ENCODE assay signal across 10 cellular contexts in genomic region chr11:126366064-126366822, GRCh38. TPM values are rescaled to one million over a fixed set of nuclear protein-coding genes. Genes with fewer than 3 reads are reported as not detected.
DNase-seq lines count a peak whose midpoint lies in the region; ATAC-seq and TF ChIP-seq lines count a peak whose summit lies in the region.
"Had no signal": no experiment of that assay in that cellular context is flagged by ENCODE, and none has a peak within 500 bp of the region (broad histone marks: within the 10 kb centered on the region; RNA-seq: fewer than 3 reads in every experiment).

No MANE protein-coding gene starts in this region.

- TF ChIP-seq POLR2A in esophagus squamous epithelium (IDR thresholded peaks at IDR 0.05), result no peak
- TF ChIP-seq POLR2A in upper lobe of left lung (IDR thresholded peaks at IDR 0.05), result no peak
- TF ChIP-seq POLR2A in gastrocnemius medialis (IDR thresholded peaks at IDR 0.05), result no peak

- ATAC-seq in natural killer cell, result peak in 1 of 3 donors; percentile 27
- ATAC-seq in upper lobe of left lung (ENCODE audit: low FRiP score in 2 of 2), result peak; percentile 5 to 17
- no peak for ATAC-seq in HG03025 (IDR thresholded peaks at IDR 0.05; ENCODE audit: low FRiP score, unreplicated experiment)
- ATAC-seq in gastrocnemius medialis, result no peak

- in situ Hi-C loops in gastrocnemius medialis (cut with MboI; ENCODE audit: low sequenced_read_pairs in 4 of 4), result no loop called here

- no peaks in the 10 kb centered on the region for H3K27me3 ChIP-seq in esophagus squamous epithelium
- no peaks in the 10 kb centered on the region for H3K27me3 ChIP-seq in upper lobe of left lung
- no peaks in the 10 kb centered on the region for H3K27me3 ChIP-seq in gastrocnemius medialis

- H3K9me3 ChIP-seq in esophagus squamous epithelium (no peaks in the 10 kb centered on the region), upper lobe of left lung (no peaks in the 10 kb centered on the region), gastrocnemius medialis (no peaks in the 10 kb centered on the region)

- H3K4me1 ChIP-seq in esophagus squamous epithelium (peaks cover 9 to 60% (median 19%) of the 10 kb centered on the region in 3 donors), upper lobe of left lung (peaks cover 12 to 37% (median 25%) of the 10 kb centered on the region in 4 donors), gastrocnemius medialis (peaks cover 0 to 3% of the 10 kb centered on the region in 2 donors)

- 36 to 51% methylated on average over 7 of the region's 19 CpGs for WGBS in esophagus squamous epithelium, 2 donors
- 50 to 52% methylated on average over 17 to 18 of the region's 19 CpGs for WGBS in upper lobe of left lung, 2 donors

- TF ChIP-seq CTCF in esophagus squamous epithelium (IDR thresholded peaks at IDR 0.05), result no peak
- TF ChIP-seq CTCF in natural killer cell (IDR thresholded peaks at IDR 0.05), result no peak
- TF ChIP-seq CTCF in upper lobe of left lung (IDR thresholded peaks at IDR 0.05), result no peak
- no peak for TF ChIP-seq CTCF in gastrocnemius medialis (IDR thresholded peaks at IDR 0.05 in 4 of 5, conservative IDR thresholded peaks at IDR 0.05 in 1 of 5)

- H3K4me1 Mint-ChIP-seq in activated naive CD4-positive, alpha-beta T cell treated with anti-CD3 and anti-CD28 coated beads, Interleukin-2, amount 50 U/mL, for 24 hours, result no peaks in the 10 kb centered on the region
- peaks cover 31 to 52% of the 10 kb centered on the region in 2 donors for H3K4me1 Mint-ChIP-seq in natural killer cell

- peak overlapping the region in 1 of 4 donors; percentile 22 for H3K4me3 ChIP-seq in esophagus squamous epithelium
- H3K4me3 ChIP-seq in upper lobe of left lung, result no peak overlapping the region
- no peak overlapping the region for H3K4me3 ChIP-seq in gastrocnemius medialis

- no peaks in the 10 kb centered on the region for H3K36me3 Mint-ChIP-seq in activated naive CD4-positive, alpha-beta T cell treated with anti-CD3 and anti-CD28 coated beads, Interleukin-2, amount 50 U/mL, for 24 hours
- H3K36me3 Mint-ChIP-seq in natural killer cell, result no peaks in the 10 kb centered on the region

- H3K4me3 Mint-ChIP-seq in activated naive CD4-positive, alpha-beta T cell treated with anti-CD3 and anti-CD28 coated beads, Interleukin-2, amount 50 U/mL, for 24 hours, result peak overlapping the region; percentile 7
- H3K4me3 Mint-ChIP-seq in natural killer cell, result peak overlapping the region; percentile 65

- H3K9me3 Mint-ChIP-seq in activated naive CD4-positive, alpha-beta T cell treated with anti-CD3 and anti-CD28 coated beads, Interleukin-2, amount 50 U/mL, for 24 hours, result no peaks in the 10 kb centered on the region
- H3K9me3 Mint-ChIP-seq in natural killer cell, result no peaks in the 10 kb centered on the region

- intact Hi-C loops in esophagus squamous epithelium (cut with DNase I) (no loop called here), natural killer cell (cut with micrococcal nuclease) (no loop called here), gastrocnemius medialis (cut with DNase I; ENCODE audit: low total_unique reads) (no loop called here)

- no peaks in the 10 kb centered on the region for H3K27me3 Mint-ChIP-seq in activated naive CD4-positive, alpha-beta T cell treated with anti-CD3 and anti-CD28 coated beads, Interleukin-2, amount 50 U/mL, for 24 hours
- no peaks in the 10 kb centered on the region for H3K27me3 Mint-ChIP-seq in natural killer cell (ENCODE audit: low read depth in 2 of 2)

- no peaks in the 10 kb centered on the region for H3K36me3 ChIP-seq in esophagus squamous epithelium
- H3K36me3 ChIP-seq in upper lobe of left lung, result no peaks in the 10 kb centered on the region
- H3K36me3 ChIP-seq in gastrocnemius medialis, result no peaks in the 10 kb centered on the region

- H3K27ac ChIP-seq in esophagus squamous epithelium (peak overlapping the region; percentile 36 to 68 (median 63)), upper lobe of left lung (peak overlapping the region; percentile 19 to 70 (median 58)), gastrocnemius medialis (no peak overlapping the region)

- TF ChIP-seq EP300 in upper lobe of left lung (IDR thresholded peaks at IDR 0.05), result no peak

- no peak for DNase-seq in activated naive CD4-positive, alpha-beta T cell treated with anti-CD3 and anti-CD28 coated beads, Interleukin-2, amount 50 U/mL, for 16 hours
- DNase-seq in esophagus squamous epithelium (lab: John Stamatoyannopoulos, UW) (no peak), natural killer cell (no peak), upper lobe of left lung (peak; percentile 30 to 68), gastrocnemius medialis (no peak), HuH-7.5 (ENCODE audit: low spot score) (no peak)
- DNase-seq: amniotic stem cell, GF-D8 had no signal

- no peak overlapping the region for H3K27ac Mint-ChIP-seq in activated naive CD4-positive, alpha-beta T cell treated with anti-CD3 and anti-CD28 coated beads, Interleukin-2, amount 50 U/mL, for 24 hours
- H3K27ac Mint-ChIP-seq in natural killer cell, result peak overlapping the region; percentile 64 to 82

RNA-seq across cellular contexts. Expression of gene ST3GAL4, which starts 10.8 kb away (rescaled TPM):
- total RNA-seq in esophagus squamous epithelium, result 100 to 1,000 TPM in 1 of 4 donors, 10 to 100 TPM in 3; 31.0 to 110 (median 51.2) TPM
- total RNA-seq in natural killer cell, result 10 to 100 TPM; 43.3 to 57.6 (median 47.3) TPM
- 10 to 100 TPM; 20.6 to 47.9 (median 34.0) TPM for total RNA-seq in upper lobe of left lung
- 10 to 100 TPM in 2 of 4 donors, 1 to 10 TPM in 2; 3.4 to 12.4 (median 9.6) TPM for total RNA-seq in gastrocnemius medialis

Comparison
In these comparisons a context has a peak if more than half of its experiments do, and no peak if none do; other contexts are left out.
1. DNase-seq: peak in upper lobe of left lung (2 of 2); none in activated naive CD4-positive, alpha-beta T cell treated with anti-CD3 and anti-CD28 coated beads, Interleukin-2, amount 50 U/mL, for 16 hours (single experiment), esophagus squamous epithelium (single experiment), natural killer cell (single experiment), gastrocnemius medialis (0 of 2) and HuH-7.5 (single experiment).
2. H3K27ac ChIP-seq: peak in esophagus squamous epithelium (4 of 4) and upper lobe of left lung (4 of 4); none in gastrocnemius medialis (0 of 4).
3. ATAC-seq: peak in upper lobe of left lung (2 of 2); none in HG03025 (single experiment) and gastrocnemius medialis (0 of 2).